1 cellular context compared by ENCODE assay signal in the genomic region with DNA sequence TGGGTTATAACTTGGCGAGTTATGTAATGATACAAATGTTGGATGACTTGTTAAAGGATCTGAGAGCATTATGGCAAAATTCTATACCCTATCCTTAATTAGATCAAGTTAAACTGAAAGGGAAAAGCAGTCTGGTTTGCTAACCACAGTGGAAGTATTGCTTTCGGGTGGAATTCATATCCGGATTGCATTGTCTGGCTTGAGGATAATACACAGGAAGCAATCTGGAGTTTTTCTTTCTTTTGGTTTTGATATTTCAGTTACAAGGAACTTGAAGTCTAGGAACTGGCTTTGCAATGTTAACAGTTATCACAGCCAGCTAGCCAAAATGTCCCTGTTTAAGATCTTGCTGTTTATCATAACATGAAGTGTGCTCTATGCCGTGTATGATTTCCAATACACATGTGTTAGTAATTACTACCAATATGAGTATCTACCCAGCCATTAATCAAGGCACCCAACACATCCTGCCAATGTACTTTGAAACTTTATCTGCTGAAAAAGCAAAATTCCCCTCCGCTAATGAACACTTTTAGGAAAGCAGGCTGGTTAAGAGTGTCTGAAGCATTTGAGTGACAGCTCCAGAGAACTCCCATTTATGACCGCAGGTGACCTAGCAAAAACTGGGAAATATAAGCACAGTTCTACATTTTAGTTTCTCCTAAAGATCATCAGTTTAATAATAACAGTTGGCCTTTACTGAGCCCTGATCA.
TF ChIP-seq lines count a peak whose summit lies in the region.

No MANE protein-coding gene starts in this region.

TF ChIP-seq in HCT116, 20 proteins besides CTCF, POLR2A, EP300 and RAD21 (continued from another document):
- TF ChIP-seq REST (IDR thresholded peaks at IDR 0.05; ENCODE audit: low read depth) = no peak
- TF ChIP-seq, protein P1, sequence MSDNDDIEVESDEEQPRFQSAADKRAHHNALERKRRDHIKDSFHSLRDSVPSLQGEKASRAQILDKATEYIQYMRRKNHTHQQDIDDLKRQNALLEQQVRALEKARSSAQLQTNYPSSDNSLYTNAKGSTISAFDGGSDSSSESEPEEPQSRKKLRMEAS (IDR thresholded peaks at IDR 0.05) = no peak
